Comparison of ENCODE assay signal across 19 cellular contexts in the genomic region with DNA sequence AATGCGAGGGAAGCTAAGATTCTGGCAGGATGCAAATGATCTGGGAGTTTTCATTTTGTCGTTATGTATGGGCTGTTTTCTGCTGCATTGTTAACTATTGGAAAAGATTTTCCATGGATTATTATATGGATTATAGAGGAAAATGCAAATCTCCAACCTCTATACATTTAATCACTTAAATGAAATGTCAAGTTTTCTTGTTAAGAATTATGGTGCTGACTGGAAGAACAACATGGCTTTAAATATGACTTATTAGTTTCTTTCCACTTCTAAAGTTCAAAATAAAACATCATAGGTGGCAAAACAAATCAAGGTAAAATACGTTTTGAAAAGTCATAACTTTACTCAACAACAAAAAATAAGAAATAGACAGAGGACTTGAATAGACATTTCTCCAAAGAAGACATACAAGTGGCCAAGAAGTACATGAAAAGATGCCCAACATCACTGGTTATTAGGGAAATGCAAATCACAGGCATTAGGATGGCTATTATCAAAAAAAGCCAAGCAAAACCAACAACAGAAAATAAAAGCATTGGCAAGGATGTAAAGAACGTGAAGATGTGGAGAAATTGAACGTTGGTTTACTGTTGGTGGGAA. TPM values are rescaled to one million over a fixed set of nuclear protein-coding genes. Genes with fewer than 3 reads are reported as not detected.
DNase-seq lines count a peak whose midpoint lies in the region; ATAC-seq and TF ChIP-seq lines count a peak whose summit lies in the region.
"Had no signal": no experiment of that assay in that cellular context is flagged by ENCODE, and none has a peak within 500 bp of the region (broad histone marks: within the 10 kb centered on the region; RNA-seq: fewer than 3 reads in every experiment).

No MANE protein-coding gene starts in this region.

- H3K4me1 ChIP-seq in heart left ventricle, result peaks cover 0 to 44% (median 19%) of the 10 kb centered on the region in 12 donors
- H3K4me1 ChIP-seq in right cardiac atrium (ENCODE audit: control insufficient read depth, insufficient read depth, low read length), result no peaks in the 10 kb centered on the region
- peaks cover 14% of the 10 kb centered on the region for H3K4me1 ChIP-seq in OCI-LY7 (ENCODE audit: insufficient read depth, low read length, poor library complexity, severe bottlenecking)
- H3K4me1 ChIP-seq in subcutaneous abdominal adipose tissue (ENCODE audit: control insufficient read depth in 5 of 5, insufficient read depth in 5 of 5, low read length in 5 of 5), result peaks cover 0 to 38% (median 0%) of the 10 kb centered on the region in 5 donors
- H3K4me1 ChIP-seq: colonic mucosa, tibial artery had no signal

- 69 to 86% (median 71%) methylated on average over 5 of the region's 5 CpGs for WGBS in heart left ventricle, 4 donors
- WGBS in right cardiac atrium, result 70% methylated on average over 5 of the region's 5 CpGs

- peak overlapping the region; percentile 44 for H3K4me3 Mint-ChIP-seq in activated naive CD8-positive, alpha-beta T cell treated with anti-CD3 and anti-CD28 coated beads, Interleukin-2, amount 10 ng/mL, durations not matched to agents 7 days and 5 days
- H3K4me3 Mint-ChIP-seq: endodermal cell; stimulated activated effector memory CD8-positive, alpha-beta T cell treated with anti-CD3 and anti-CD28 coated beads, Interleukin-12 subunit alpha, Interleukin-12 subunit beta, amount 100 ng/mL, for 72 hours had no signal

- H3K27me3 ChIP-seq in heart left ventricle (peaks cover 0 to 2% (median 0%) of the 10 kb centered on the region in 9 donors), right cardiac atrium (ENCODE audit: control insufficient read depth, insufficient read depth) (no peaks in the 10 kb centered on the region), subcutaneous abdominal adipose tissue (ENCODE audit: control insufficient read depth in 5 of 5, insufficient read depth in 4 of 5, low read length in 5 of 5) (peaks cover 5 to 17% (median 6%) of the 10 kb centered on the region in 5 donors)
- H3K27me3 ChIP-seq: brain microvascular endothelial cell, colonic mucosa had no signal

- H4K20me1 ChIP-seq in OCI-LY7 (ENCODE audit: insufficient read depth, low read length), result no peaks in the 10 kb centered on the region

- H3K4me3 ChIP-seq in heart left ventricle (no peak overlapping the region), right cardiac atrium (ENCODE audit: low read length) (no peak overlapping the region), OCI-LY7 (ENCODE audit: low read depth, low read length, poor library complexity, severe bottlenecking) (no peak overlapping the region), subcutaneous abdominal adipose tissue (ENCODE audit: low read depth in 1 of 5, low read length in 5 of 5) (no peak overlapping the region)
- H3K4me3 ChIP-seq: colonic mucosa, tibial artery had no signal

- H3K36me3 ChIP-seq in heart left ventricle, result no peaks in the 10 kb centered on the region
- no peaks in the 10 kb centered on the region for H3K36me3 ChIP-seq in OCI-LY7 (ENCODE audit: insufficient read depth, low read length)
- no peaks in the 10 kb centered on the region for H3K36me3 ChIP-seq in subcutaneous abdominal adipose tissue (ENCODE audit: control insufficient read depth in 5 of 5, insufficient read depth in 5 of 5, low read length in 5 of 5)
- H3K36me3 ChIP-seq: brain microvascular endothelial cell, colonic mucosa, tibial artery had no signal

- intact Hi-C loops in heart left ventricle (cut with DNase I), result no loop called here
- intact Hi-C loops in right cardiac atrium (cut with DNase I), result no loop called here
- intact Hi-C loops in OCI-LY7 (cut with micrococcal nuclease; ENCODE audit: unreplicated experiment), result loop anchor here (1.0 kb wide), 1 partner anchor 42 kb away; no protein-coding TSS in a partner anchor

- no peaks in the 10 kb centered on the region for H3K9me2 ChIP-seq in OCI-LY7 (ENCODE audit: insufficient read depth, low read length)

- TF ChIP-seq CTCF in heart left ventricle (IDR thresholded peaks at IDR 0.05) (no peak), OCI-LY7 (conservative IDR thresholded peaks at IDR 0.05; ENCODE audit: low read length) (no peak)

- H3K27ac Mint-ChIP-seq in activated naive CD8-positive, alpha-beta T cell treated with anti-CD3 and anti-CD28 coated beads, Interleukin-2, amount 10 ng/mL, durations not matched to agents 7 days and 5 days, result peak overlapping the region; percentile 89
- H3K27ac Mint-ChIP-seq: endodermal cell; stimulated activated effector memory CD8-positive, alpha-beta T cell treated with anti-CD3 and anti-CD28 coated beads, Interleukin-12 subunit alpha, Interleukin-12 subunit beta, amount 100 ng/mL, for 72 hours had no signal

- H3K4me1 Mint-ChIP-seq in activated naive CD8-positive, alpha-beta T cell treated with anti-CD3 and anti-CD28 coated beads, Interleukin-2, amount 10 ng/mL, durations not matched to agents 7 days and 5 days, result peaks cover 41% of the 10 kb centered on the region

- H3K9ac ChIP-seq in subcutaneous abdominal adipose tissue (ENCODE audit: low read length in 5 of 5), result no peak overlapping the region

- H3K36me3 Mint-ChIP-seq in activated naive CD8-positive, alpha-beta T cell treated with anti-CD3 and anti-CD28 coated beads, Interleukin-2, amount 10 ng/mL, durations not matched to agents 7 days and 5 days, result no peaks in the 10 kb centered on the region
- H3K36me3 Mint-ChIP-seq: CD8-positive, alpha-beta memory T cell; stimulated activated effector memory CD8-positive, alpha-beta T cell treated with anti-CD3 and anti-CD28 coated beads, Interleukin-12 subunit alpha, Interleukin-12 subunit beta, amount 100 ng/mL, for 72 hours had no signal

- BruUV-seq in OCI-LY7 (replicated peaks; lab: Mats Ljungman, UMichigan), result no TSS peak

- DNase-seq in heart left ventricle (no peak), right cardiac atrium (no peak), OCI-LY7 (ENCODE audit: low spot score) (no peak), NCI-H510A treated with DMSO at 0.1 percent for 48 hours (lab: John Stamatoyannopoulos, UW) (no peak), medulla oblongata (ENCODE audit: extremely low spot score) (no peak)
- no peak for DNase-seq in activated naive CD8-positive, alpha-beta T cell treated with anti-CD3 and anti-CD28 coated beads, Interleukin-2, amount 10 ng/mL, durations not matched to agents 7 days and 5 days
- DNase-seq: brain microvascular endothelial cell; CD8-positive, alpha-beta memory T cell; colonic mucosa; endodermal cell; left colon; NCI-H1694 treated with DMSO at 0.1 percent for 48 hours; NCI-H748 treated with DMSO at 0.1 percent for 48 hours; T1000; tibial artery had no signal

- peak overlapping the region; percentile 51 for H2AFZ ChIP-seq in OCI-LY7 (ENCODE audit: low read length)

- H3K27ac ChIP-seq in heart left ventricle (peak overlapping the region in 8 of 12 donors; percentile 10 to 67 (median 50)), right cardiac atrium (ENCODE audit: low read length) (no peak overlapping the region), OCI-LY7 (ENCODE audit: low read depth, low read length, poor library complexity, severe bottlenecking) (no peak overlapping the region), subcutaneous abdominal adipose tissue (ENCODE audit: low read depth, low read length) (peak overlapping the region; percentile 83)
- H3K27ac ChIP-seq: brain microvascular endothelial cell, colonic mucosa, tibial artery had no signal

- no peaks in the 10 kb centered on the region for H3K9me3 Mint-ChIP-seq in activated naive CD8-positive, alpha-beta T cell treated with anti-CD3 and anti-CD28 coated beads, Interleukin-2, amount 10 ng/mL, durations not matched to agents 7 days and 5 days
- H3K9me3 Mint-ChIP-seq: CD8-positive, alpha-beta memory T cell; endodermal cell; stimulated activated effector memory CD8-positive, alpha-beta T cell treated with anti-CD3 and anti-CD28 coated beads, Interleukin-12 subunit alpha, Interleukin-12 subunit beta, amount 100 ng/mL, for 72 hours had no signal

- ATAC-seq in heart left ventricle (no peak), right cardiac atrium (no peak), HG02970 (IDR thresholded peaks at IDR 0.05; ENCODE audit: low FRiP score, unreplicated experiment) (no peak)
- ATAC-seq in activated naive CD8-positive, alpha-beta T cell treated with anti-CD3 and anti-CD28 coated beads, Interleukin-2, amount 10 ng/mL, durations not matched to agents 7 days and 5 days (ENCODE audit: low read depth), result no peak
- ATAC-seq: left colon; stimulated activated effector memory CD8-positive, alpha-beta T cell treated with anti-CD3 and anti-CD28 coated beads, Interleukin-12 subunit alpha, Interleukin-12 subunit beta, amount 100 ng/mL, for 72 hours had no signal

- CTCF ChIA-PET in OCI-LY7 (lab: Charles Lee; ENCODE audit: unreplicated experiment), result no interaction called here

- no peak for TF ChIP-seq POLR2A in heart left ventricle (IDR thresholded peaks at IDR 0.05)

- H3K9me3 ChIP-seq in heart left ventricle (no peaks in the 10 kb centered on the region), right cardiac atrium (ENCODE audit: control insufficient read depth, low read length) (no peaks in the 10 kb centered on the region), OCI-LY7 (ENCODE audit: low read length) (no peaks in the 10 kb centered on the region), subcutaneous abdominal adipose tissue (ENCODE audit: control insufficient read depth in 5 of 5, low read length in 5 of 5) (no peaks in the 10 kb centered on the region)
- H3K9me3 ChIP-seq: colonic mucosa, tibial artery had no signal

- peak overlapping the region; percentile 44 for H3K4me2 ChIP-seq in OCI-LY7 (ENCODE audit: low read length)

- no peaks in the 10 kb centered on the region for H3K27me3 Mint-ChIP-seq in activated naive CD8-positive, alpha-beta T cell treated with anti-CD3 and anti-CD28 coated beads, Interleukin-2, amount 10 ng/mL, durations not matched to agents 7 days and 5 days

- H3K79me2 ChIP-seq in OCI-LY7 (ENCODE audit: insufficient read depth, low read depth, low read length), result no peaks in the 10 kb centered on the region

- POLR2A ChIA-PET in OCI-LY7 (lab: Charles Lee), result no interaction called here
- POLR2A ChIA-PET in activated naive CD8-positive, alpha-beta T cell treated with anti-CD3 and anti-CD28 coated beads, Interleukin-2, amount 10 ng/mL, durations not matched to agents 7 days and 5 days (lab: Charles Lee), result interaction anchor here (0.7 to 2.1 kb wide), 2 partner anchors 13 to 17 kb away, joined by 6 to 13 read pairs; no protein-coding TSS in a partner anchor

RNA-seq across cellular contexts. Expression of gene CLDN5, which starts 56.2 kb away (rescaled TPM):
- total RNA-seq in heart left ventricle (10 to 100 TPM; 16.8 to 79.0 (median 36.6) TPM), right cardiac atrium (10 to 100 TPM in 2 of 4 donors, 1 to 10 TPM in 2; 4.1 to 12.8 (median 9.2) TPM), OCI-LY7 (2022) (not detected in 2 replicates)
- polyA plus RNA-seq in heart left ventricle (10 to 100 TPM; 39.5 to 77.7 TPM), right cardiac atrium (23.9 TPM)
- not detected in 2 replicates for total RNA-seq in OCI-LY7 (2014; rRNA removed; shearing (Covaris generic))
- not detected for total RNA-seq in activated naive CD8-positive, alpha-beta T cell treated with anti-CD3 and anti-CD28 coated beads, Interleukin-2, amount 10 ng/mL, durations not matched to agents 7 days and 5 days
- total RNA-seq: CD8-positive, alpha-beta memory T cell had no signal
- polyA plus RNA-seq: CD8-positive, alpha-beta memory T cell; fibroblast of lung had no signal

Comparison
In these comparisons a context has a peak if more than half of its experiments do, and no peak if none do; other contexts are left out.
1. H3K27ac ChIP-seq: peak in heart left ventricle (8 of 12) and subcutaneous abdominal adipose tissue (single experiment); none in right cardiac atrium (single experiment) and OCI-LY7 (single experiment).
2. RNA of gene CLDN5, which starts 56.2 kb away (total RNA-seq): 16.8 to 79.0 TPM in heart left ventricle and 4.1 to 12.8 TPM in right cardiac atrium; not detected in activated naive CD8-positive, alpha-beta T cell treated with anti-CD3 and anti-CD28 coated beads, Interleukin-2, amount 10 ng/mL, durations not matched to agents 7 days and 5 days and not detected in OCI-LY7; every median in the first group is over 4 times any median in the second.